ENCODE assay signal across 1 cellular context in genomic region chr18:6775702-6776101, GRCh38.
TF ChIP-seq lines count a peak whose summit lies in the region.

No MANE protein-coding gene starts in this region.

TF ChIP-seq in HepG2, 621 proteins besides CTCF, POLR2A, EP300 and RAD21:
- TF ChIP-seq SMARCE1 (IDR thresholded peaks at IDR 0.05; ENCODE audit: borderline replicate concordance) = no peak
- TF ChIP-seq AFF4 (CRISPR knock-in tag; IDR thresholded peaks at IDR 0.05) = no peak
- TF ChIP-seq MEIS2 (CRISPR knock-in tag; IDR thresholded peaks at IDR 0.05) = no peak
